1 cellular context compared by ENCODE assay signal in genomic region chr2:196926562-196927317, GRCh38.
A peak's percentile ranks its signal among the peaks of the same experiment; 100 is the strongest.
TF ChIP-seq lines count a peak whose summit lies in the region.

Gene PGAP1 (minus strand): TSS chr2:196926707. CDS start chr2:196926616, 91 bp downstream.

TF ChIP-seq in HepG2, 621 proteins besides CTCF, POLR2A, EP300 and RAD21 (continued from another document and continues in another):
- TF ChIP-seq MBD4 (IDR thresholded peaks at IDR 0.05; ENCODE audit: borderline replicate concordance, low read length) = no peak
- peak; percentile 40; the same call in 1 of the 2 replicates for TF ChIP-seq NFYC (CRISPR knock-in tag; IDR thresholded peaks at IDR 0.05)
- TF ChIP-seq GFI1 (CRISPR knock-in tag; IDR thresholded peaks at IDR 0.05; ENCODE audit: borderline replicate concordance) = peak; percentile 66; the same call in 1 of the 2 replicates
- TF ChIP-seq ASH2L (IDR thresholded peaks at IDR 0.05; ENCODE audit: insufficient read length, low read depth, low read length) = peak; percentile 89
- peak; percentile 97 for TF ChIP-seq ZFX (CRISPR knock-in tag; IDR thresholded peaks at IDR 0.05; ENCODE audit: low read depth)
- TF ChIP-seq ZSCAN25 (CRISPR knock-in tag; IDR thresholded peaks at IDR 0.05) = peak; percentile 92
- TF ChIP-seq ZBTB37 (CRISPR knock-in tag; IDR thresholded peaks at IDR 0.05) = peak; percentile 40; the same call in 1 of the 2 replicates
- no peak; the same call in 1 of the 2 replicates for TF ChIP-seq ZFP82 (CRISPR knock-in tag; IDR thresholded peaks at IDR 0.05; ENCODE audit: borderline replicate concordance)
- TF ChIP-seq ZNF703 (CRISPR knock-in tag; IDR thresholded peaks at IDR 0.05; ENCODE audit: borderline replicate concordance) = peak; percentile 7; the same call in 1 of the 2 replicates
- peak; percentile 46 for TF ChIP-seq SNAPC4 (CRISPR knock-in tag; IDR thresholded peaks at IDR 0.05)
- peak; percentile 76 for TF ChIP-seq LCORL (IDR thresholded peaks at IDR 0.05)
- TF ChIP-seq LCORL (CRISPR knock-in tag; IDR thresholded peaks at IDR 0.05) = peak; percentile 86
- TF ChIP-seq NR2F2 (IDR thresholded peaks at IDR 0.05; ENCODE audit: borderline replicate concordance, low read depth) = peak; percentile 78; the same call in 1 of the 2 replicates
- TF ChIP-seq SETDB1 (CRISPR knock-in tag; IDR thresholded peaks at IDR 0.05; ENCODE audit: borderline replicate concordance) = no peak
- peak; percentile 56; the same call in 1 of the 2 replicates for TF ChIP-seq YEATS2 (CRISPR knock-in tag; IDR thresholded peaks at IDR 0.05; ENCODE audit: borderline replicate concordance)
- peak; percentile 96 for TF ChIP-seq KAT7 (CRISPR knock-in tag; IDR thresholded peaks at IDR 0.05; ENCODE audit: borderline replicate concordance)
- TF ChIP-seq DZIP1 (CRISPR knock-in tag; IDR thresholded peaks at IDR 0.05) = peak; percentile 85; the same call in 1 of the 2 replicates
- peak; percentile 38; the same call in 1 of the 2 replicates for TF ChIP-seq ZNF776 (CRISPR knock-in tag; IDR thresholded peaks at IDR 0.05)
- TF ChIP-seq ZNF530 (CRISPR knock-in tag; IDR thresholded peaks at IDR 0.05; ENCODE audit: low read depth) = no peak
- no peak for TF ChIP-seq RORA (CRISPR knock-in tag; IDR thresholded peaks at IDR 0.05)
- peak; percentile 92; the same call in 1 of the 2 replicates for TF ChIP-seq DMAP1 (CRISPR knock-in tag; IDR thresholded peaks at IDR 0.05)
- peak; percentile 94 for TF ChIP-seq ZNF274 (CRISPR knock-in tag; IDR thresholded peaks at IDR 0.05)
- no peak for TF ChIP-seq ZNF235 (CRISPR knock-in tag; IDR thresholded peaks at IDR 0.05; ENCODE audit: borderline replicate concordance)
- peak; percentile 21; the same call in 1 of the 2 replicates for TF ChIP-seq MAF1 (CRISPR knock-in tag; IDR thresholded peaks at IDR 0.05; ENCODE audit: borderline replicate concordance)
- TF ChIP-seq ZSCAN9 (CRISPR knock-in tag; IDR thresholded peaks at IDR 0.05; ENCODE audit: borderline replicate concordance) = peak; percentile 90
- no peak for TF ChIP-seq TCF12 (IDR thresholded peaks at IDR 0.05)
- TF ChIP-seq TCF12 (CRISPR knock-in tag; IDR thresholded peaks at IDR 0.05) = peak; percentile 87
- TF ChIP-seq STAT5B (CRISPR knock-in tag; IDR thresholded peaks at IDR 0.05) = no peak
- TF ChIP-seq TAF1 (CRISPR knock-in tag; IDR thresholded peaks at IDR 0.05) = peak; percentile 73
- peak; percentile 23 for TF ChIP-seq ELF3 (CRISPR knock-in tag; IDR thresholded peaks at IDR 0.05)
- TF ChIP-seq ZNF207 (IDR thresholded peaks at IDR 0.05; ENCODE audit: borderline replicate concordance) = no peak
- peak; percentile 54; the same call in 1 of the 2 replicates for TF ChIP-seq ZNF124 (CRISPR knock-in tag; IDR thresholded peaks at IDR 0.05)
- TF ChIP-seq HCFC1 (IDR thresholded peaks at IDR 0.05; ENCODE audit: low read depth, low read length) = 0 out of 2 replicates have a peak, but pooled peaks have one; percentile 6
- TF ChIP-seq GATAD2A (CRISPR knock-in tag; IDR thresholded peaks at IDR 0.05) = peak; percentile 55; the same call in 1 of the 2 replicates
- no peak; the same call in 1 of the 2 replicates for TF ChIP-seq KDM5A (IDR thresholded peaks at IDR 0.05; ENCODE audit: borderline replicate concordance, low read length)
- TF ChIP-seq ZNF430 (CRISPR knock-in tag; IDR thresholded peaks at IDR 0.05) = peak; percentile 51; the same call in 1 of the 2 replicates
- TF ChIP-seq KLF9 (CRISPR knock-in tag; IDR thresholded peaks at IDR 0.05; ENCODE audit: low read depth) = peak; percentile 80; the same call in 1 of the 2 replicates
- peak; percentile 46; the same call in 1 of the 2 replicates for TF ChIP-seq ZBTB7B (CRISPR knock-in tag; IDR thresholded peaks at IDR 0.05)
- TF ChIP-seq ZNF205 (CRISPR knock-in tag; IDR thresholded peaks at IDR 0.05) = peak; percentile 72; the same call in 1 of the 2 replicates
- no peak for TF ChIP-seq RAD51 (IDR thresholded peaks at IDR 0.05; ENCODE audit: borderline replicate concordance)
- 0 out of 2 replicates have a peak, but pooled peaks have one; percentile 25 for TF ChIP-seq AHDC1 (CRISPR knock-in tag; IDR thresholded peaks at IDR 0.05; ENCODE audit: borderline replicate concordance)
- TF ChIP-seq THAP7 (CRISPR knock-in tag; IDR thresholded peaks at IDR 0.05) = no peak; the same call in 1 of the 2 replicates
- peak; percentile 93 for TF ChIP-seq PRPF4 (IDR thresholded peaks at IDR 0.05; ENCODE audit: low read depth, low read length, poor library complexity, severe bottlenecking)
- no peak for TF ChIP-seq CREBL2 (CRISPR knock-in tag; IDR thresholded peaks at IDR 0.05; ENCODE audit: borderline replicate concordance)
- peak; percentile 29; the same call in 1 of the 2 replicates for TF ChIP-seq DR1 (CRISPR knock-in tag; IDR thresholded peaks at IDR 0.05)
- TF ChIP-seq ZNF343 (CRISPR knock-in tag; IDR thresholded peaks at IDR 0.05) = peak; percentile 35; the same call in 1 of the 2 replicates
- no peak for TF ChIP-seq SRSF4 (IDR thresholded peaks at IDR 0.05; ENCODE audit: low read depth, low read length, poor library complexity, severe bottlenecking)
